14 cellular contexts compared by ENCODE assay signal in genomic region chr3:126629999-126630398, GRCh38.
"Had no signal": no experiment of that assay in that cellular context is flagged by ENCODE, and none has a peak within 500 bp of the region (broad histone marks: within the 10 kb centered on the region; RNA-seq: fewer than 3 reads in every experiment).

No MANE protein-coding gene starts in this region.

- H3K27ac ChIP-seq: cardiac muscle cell, dorsolateral prefrontal cortex, neutrophil, tibial artery, uterus had no signal

- H3K27me3 ChIP-seq: cardiac muscle cell, dorsolateral prefrontal cortex, neutrophil, tibial artery, uterus had no signal

- ATAC-seq: stimulated activated memory B cell treated with anti-CD40 and anti-IgM and Interleukin-4, amounts not matched to agents 10 μg/mL and 1 μg/mL and 100 μg/mL, for 72 hours had no signal

- H3K4me1 ChIP-seq: tibial artery, uterus had no signal

- DNase-seq: activated naive CD4-positive, alpha-beta T cell treated with Interleukin-2 at 50 U/mL for 16 hours; dorsolateral prefrontal cortex; retina; stimulated activated CD4-positive, alpha-beta T cell treated with anti-CD3 and anti-CD28 coated beads, Interleukin-2, amount 100 ng/mL, for 48 hours; T-helper 2 cell; tibial artery; uterus had no signal

- H3K9me3 Mint-ChIP-seq: activated T-helper 1 cell treated with anti-CD3 and anti-CD28 coated beads, Interleukin-12 subunit alpha, Interleukin-12 subunit beta, Interleukin-2, Interleukin-4 antibody, amounts not matched to agents 30 ng/mL and 10 ng/mL and 1 ng/mL, durations not matched to agents 14 hours and 24 hours and 36 hours; stimulated activated memory B cell treated with anti-CD40 and anti-IgM and Interleukin-4, amounts not matched to agents 10 μg/mL and 1 μg/mL and 100 μg/mL, for 72 hours had no signal

- FAIRE-seq: endometrium, islet of Langerhans had no signal

- H3K36me3 Mint-ChIP-seq: stimulated activated memory B cell treated with anti-CD40 and anti-IgM and Interleukin-4, amounts not matched to agents 10 μg/mL and 1 μg/mL and 100 μg/mL, for 72 hours had no signal

- H3K27me3 Mint-ChIP-seq: stimulated activated memory B cell treated with anti-CD40 and anti-IgM and Interleukin-4, amounts not matched to agents 10 μg/mL and 1 μg/mL and 100 μg/mL, for 72 hours had no signal

- H3K27ac Mint-ChIP-seq: activated T-helper 1 cell treated with anti-CD3 and anti-CD28 coated beads, Interleukin-12 subunit alpha, Interleukin-12 subunit beta, Interleukin-2, Interleukin-4 antibody, amounts not matched to agents 30 ng/mL and 10 ng/mL and 1 ng/mL, durations not matched to agents 14 hours and 24 hours and 36 hours; stimulated activated memory B cell treated with anti-CD40 and anti-IgM and Interleukin-4, amounts not matched to agents 10 μg/mL and 1 μg/mL and 100 μg/mL, for 72 hours had no signal

- H3K4me3 Mint-ChIP-seq: activated T-helper 1 cell treated with anti-CD3 and anti-CD28 coated beads, Interleukin-12 subunit alpha, Interleukin-12 subunit beta, Interleukin-2, Interleukin-4 antibody, amounts not matched to agents 30 ng/mL and 10 ng/mL and 1 ng/mL, durations not matched to agents 14 hours and 24 hours and 36 hours; stimulated activated memory B cell treated with anti-CD40 and anti-IgM and Interleukin-4, amounts not matched to agents 10 μg/mL and 1 μg/mL and 100 μg/mL, for 72 hours had no signal

- H3K4me1 Mint-ChIP-seq: stimulated activated memory B cell treated with anti-CD40 and anti-IgM and Interleukin-4, amounts not matched to agents 10 μg/mL and 1 μg/mL and 100 μg/mL, for 72 hours had no signal

- H3K9me3 ChIP-seq: neutrophil, tibial artery, uterus had no signal

- H3K4me3 ChIP-seq: cardiac muscle cell, dorsolateral prefrontal cortex, lung, tibial artery, uterus had no signal

- H3K36me3 ChIP-seq: cardiac muscle cell, neutrophil, uterus had no signal
